13 cellular contexts compared by ENCODE assay signal in the genomic region with DNA sequence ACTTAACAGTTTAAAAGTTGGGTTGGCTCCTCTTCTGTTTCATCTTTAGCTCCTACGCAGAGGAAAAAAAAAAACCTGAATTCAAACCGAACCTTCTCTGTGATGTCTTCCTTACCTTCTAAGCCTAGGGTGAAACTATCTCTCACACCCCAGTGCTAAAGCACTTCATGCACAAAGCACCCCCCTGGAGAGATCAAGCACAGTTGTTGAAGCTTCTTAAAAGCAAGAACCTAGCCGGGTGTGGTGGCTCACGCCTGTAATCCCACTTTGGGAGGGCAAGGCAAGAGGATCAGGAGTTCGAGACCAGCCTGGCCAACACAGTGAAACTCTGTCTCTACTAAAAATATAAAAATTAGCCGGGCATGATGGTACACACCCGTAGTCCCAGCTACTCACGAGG. TPM values are rescaled to one million over a fixed set of nuclear protein-coding genes. Genes with fewer than 3 reads are reported as not detected.
DNase-seq lines count a peak whose midpoint lies in the region; ATAC-seq, FAIRE-seq and TF ChIP-seq lines count a peak whose summit lies in the region.
"Had no signal": no experiment of that assay in that cellular context is flagged by ENCODE, and none has a peak within 500 bp of the region (broad histone marks: within the 10 kb centered on the region; RNA-seq: fewer than 3 reads in every experiment).

No MANE protein-coding gene starts in this region.

- peak overlapping the region; percentile 6 for H3K9ac ChIP-seq in Loucy (ENCODE audit: low read depth, low read length, poor library complexity, severe bottlenecking)
- H3K9ac ChIP-seq in rectal smooth muscle tissue (ENCODE audit: low read length) = no peak overlapping the region

- no peak overlapping the region for H3K4me3 Mint-ChIP-seq in Calu3 (ENCODE audit: low read depth, unreplicated experiment)

- H3K4me3 ChIP-seq in Loucy (ENCODE audit: low read length, poor library complexity, severe bottlenecking) (no peak overlapping the region), rectal smooth muscle tissue (ENCODE audit: low read length) (no peak overlapping the region), small intestine (ENCODE audit: low read depth in 1 of 2, low read length in 2 of 2) (no peak overlapping the region)

- TF ChIP-seq CTCF in Calu3 (IDR thresholded peaks at IDR 0.05; ENCODE audit: unreplicated experiment) (no peak), Loucy (conservative IDR thresholded peaks at IDR 0.05; ENCODE audit: low read length) (no peak)

- no TSS peak for BruUV-seq in Calu3 (replicated peaks; lab: Mats Ljungman, UMichigan)

- peak overlapping the region; percentile 77 for H3K27ac Mint-ChIP-seq in Calu3 (ENCODE audit: unreplicated experiment)

- H3K79me2 ChIP-seq in Loucy (ENCODE audit: insufficient read depth, low read length) = peaks cover 76% of the 10 kb centered on the region

- no peak for FAIRE-seq in small intestine (lab: Jason Lieb, UNC)

- H3K4me1 ChIP-seq in Loucy (ENCODE audit: insufficient read depth, low read length, poor library complexity, severe bottlenecking) (peaks cover 65% of the 10 kb centered on the region), rectal smooth muscle tissue (ENCODE audit: control insufficient read depth, insufficient read depth, low read length) (peaks cover 76% of the 10 kb centered on the region), small intestine (ENCODE audit: control insufficient read depth in 2 of 2, insufficient read depth in 1 of 2, low read depth in 1 of 2, low read length in 1 of 2) (peaks cover 0 to 12% of the 10 kb centered on the region in 2 donors)

- H3K4me1 Mint-ChIP-seq in Calu3 (ENCODE audit: low read depth, unreplicated experiment) = peaks cover 78% of the 10 kb centered on the region

- H3F3A ChIP-seq in Loucy (ENCODE audit: low read depth) = peaks cover 23% of the 10 kb centered on the region

- CTCF ChIA-PET in Calu3 (lab: Charles Lee) = interaction anchor here (0.7 kb wide), 2 partner anchors 23 to 57 kb away, joined by 3 to 7 read pairs; no protein-coding TSS in a partner anchor

- H2AFZ ChIP-seq in Loucy (ENCODE audit: low read length) = no peak overlapping the region

- intact Hi-C loops in Calu3 (cut with micrococcal nuclease; ENCODE audit: unreplicated experiment) = no loop called here

- H3K4me2 ChIP-seq in Loucy (ENCODE audit: low read depth, low read length, poor library complexity, severe bottlenecking) = no peak overlapping the region

- H3K27me3 ChIP-seq in Loucy (ENCODE audit: insufficient read depth, low read length, poor library complexity, severe bottlenecking) (no peaks in the 10 kb centered on the region), rectal smooth muscle tissue (ENCODE audit: control insufficient read depth, insufficient read depth, low read length) (no peaks in the 10 kb centered on the region), small intestine (ENCODE audit: control insufficient read depth in 2 of 2, insufficient read depth in 2 of 2, low read length in 2 of 2) (no peaks in the 10 kb centered on the region)

- H3K9me3 ChIP-seq in Loucy (ENCODE audit: insufficient read depth, low read depth, low read length) (no peaks in the 10 kb centered on the region), small intestine (ENCODE audit: control insufficient read depth, low read depth) (no peaks in the 10 kb centered on the region)

- H3K27ac ChIP-seq in epithelial cell of prostate (peak overlapping the region; percentile 99), rectal smooth muscle tissue (ENCODE audit: low read depth, low read length) (peak overlapping the region; percentile 98), small intestine (ENCODE audit: low read depth in 1 of 2, low read length in 1 of 2) (peak overlapping the region in 1 of 2 donors; percentile 43)

- H3K36me3 ChIP-seq in Loucy (ENCODE audit: insufficient read depth, low read length) = peaks cover 23% of the 10 kb centered on the region; the same call in 1 of the 2 replicates
- H3K36me3 ChIP-seq in rectal smooth muscle tissue (ENCODE audit: control insufficient read depth, insufficient read depth, low read length) = peaks cover 3% of the 10 kb centered on the region
- peaks cover 0 to 1% of the 10 kb centered on the region in 2 donors for H3K36me3 ChIP-seq in small intestine (ENCODE audit: control insufficient read depth in 2 of 2, insufficient read depth in 2 of 2, low read length in 2 of 2)

- H3K36me3 Mint-ChIP-seq in Calu3 (ENCODE audit: insufficient read depth, unreplicated experiment) = peaks cover 66% of the 10 kb centered on the region

- no peaks in the 10 kb centered on the region for H3K9me2 ChIP-seq in Loucy (replicated peaks; ENCODE audit: low read depth, low read length)

- peaks cover 3% of the 10 kb centered on the region for H4K20me1 ChIP-seq in Loucy (ENCODE audit: insufficient read depth, low read length, poor library complexity, severe bottlenecking)

- H3K9me3 Mint-ChIP-seq in Calu3 (ENCODE audit: low read depth, unreplicated experiment) = peaks cover 2% of the 10 kb centered on the region

- H3K27me3 Mint-ChIP-seq in Calu3 (ENCODE audit: unreplicated experiment) = no peaks in the 10 kb centered on the region

- no peak for ATAC-seq in HG02642 (IDR thresholded peaks at IDR 0.05; ENCODE audit: poor library complexity, unreplicated experiment)
- ATAC-seq: left lobe of liver, sciatic nerve had no signal

- WGBS in small intestine, 3 donors = 90 to 98% (median 90%) methylated on average over 8 of the region's 8 CpGs

- DNase-seq in Calu3 (no peak), epithelial cell of prostate (ENCODE audit: low read depth, low spot score) (no peak), hippocampal formation (lab: John Stamatoyannopoulos, UW) (no peak), small intestine (no peak)
- DNase-seq: activated naive CD4-positive, alpha-beta T cell treated with anti-CD3 and anti-CD28 coated beads, Interleukin-2, amount 50 U/mL, for 16 hours; GOT3; NCI-H1048; NK-92 treated with Interleukin-12 subunit alpha and Interleukin-12 subunit beta, amount 100 ng/mL, for 24 hours had no signal

RNA-seq across cellular contexts. Expression of a gene that starts 37.5 kb away (rescaled TPM):
- 252 and 270 TPM in 2 replicates for total RNA-seq in Calu3 (2022)
- 10 to 100 TPM; 22.2 to 36.7 (median 29.3) TPM for polyA plus RNA-seq in small intestine
